In the genomic region with DNA sequence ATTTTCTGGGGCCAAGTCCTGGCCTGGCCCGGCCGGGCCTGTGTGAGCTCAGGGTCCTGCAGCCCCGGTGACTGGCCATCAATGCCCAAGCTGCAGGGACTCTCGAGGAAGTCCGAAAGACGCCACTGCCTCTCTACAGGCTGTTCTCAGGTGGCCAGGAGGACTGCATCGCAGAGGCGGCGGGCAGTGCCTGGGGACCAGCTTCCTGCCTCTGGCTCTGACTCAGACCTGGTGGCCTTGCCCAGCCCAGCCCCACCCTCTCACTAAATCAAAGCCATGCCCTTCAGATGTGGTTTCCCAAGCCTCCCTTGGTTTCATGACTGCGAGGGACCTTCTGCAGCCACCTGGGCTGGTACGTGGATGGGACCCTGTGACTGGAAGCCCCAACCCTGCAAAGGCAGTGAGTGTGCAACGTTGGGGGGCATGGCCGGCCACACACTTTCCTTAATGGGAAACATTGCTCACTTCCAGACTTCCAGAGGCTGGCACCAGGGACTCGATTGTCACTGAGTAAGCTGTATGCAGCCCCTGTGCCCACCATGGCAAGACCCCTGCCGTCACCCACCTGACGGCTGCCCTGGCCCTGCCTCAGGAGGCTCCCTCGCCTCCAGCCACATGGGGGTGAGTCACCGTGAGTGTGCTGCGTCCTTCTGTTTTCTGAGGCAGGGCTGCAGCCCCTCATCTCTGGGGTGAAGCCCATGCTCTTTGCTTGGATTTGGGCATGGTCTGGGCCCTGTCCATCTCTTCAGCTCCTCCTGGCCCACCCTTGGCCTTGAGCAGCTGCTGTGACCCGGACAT, we compare ENCODE assay signal across 31 cellular contexts. TPM values are rescaled to one million over a fixed set of nuclear protein-coding genes. Genes with fewer than 3 reads are reported as not detected.
DNase-seq lines count a peak whose midpoint lies in the region; ATAC-seq, FAIRE-seq and TF ChIP-seq lines count a peak whose summit lies in the region.
"Had no signal": no experiment of that assay in that cellular context is flagged by ENCODE, and none has a peak within 500 bp of the region (broad histone marks: within the 10 kb centered on the region; RNA-seq: fewer than 3 reads in every experiment).

No MANE protein-coding gene starts in this region.

- no peak overlapping the region for H3K4ac ChIP-seq in mesenchymal stem cell (ENCODE audit: low read depth in 1 of 2, low read length in 2 of 2)

- intact Hi-C loops in Calu3 (cut with micrococcal nuclease; ENCODE audit: unreplicated experiment) = no loop called here

- H3K9ac ChIP-seq in mesenchymal stem cell (ENCODE audit: low read length) = no peak overlapping the region
- H3K9ac ChIP-seq: neural progenitor cell had no signal

- no peak for FAIRE-seq in D721Med (lab: Jason Lieb, UNC)
- FAIRE-seq: GM12878 had no signal

- peaks cover 23% of the 10 kb centered on the region for H3K4me1 Mint-ChIP-seq in Calu3 (ENCODE audit: low read depth, unreplicated experiment)
- H3K4me1 Mint-ChIP-seq: activated CD4-positive, alpha-beta T cell treated with anti-CD3 and anti-CD28 coated beads, Interleukin-2, amount 10 ng/mL, durations not matched to agents 24 days and 14 days; activated CD8-positive, alpha-beta memory T cell treated with anti-CD3 and anti-CD28 coated beads, Interleukin-2, amount 10 ng/mL, durations not matched to agents 7 days and 5 days; activated naive CD4-positive, alpha-beta T cell treated with anti-CD3 and anti-CD28 coated beads, Interleukin-2, amount 10 ng/mL, durations not matched to agents 7 days and 5 days; stimulated activated memory B cell treated with anti-CD40 and anti-IgM and Interleukin-4, amounts not matched to agents 10 μg/mL and 1 μg/mL and 100 μg/mL, for 72 hours had no signal

- H3K27ac ChIP-seq in RWPE2 (ENCODE audit: poor library complexity, severe bottlenecking) = no peak overlapping the region
- no peak overlapping the region for H3K27ac ChIP-seq in osteoblast (ENCODE audit: low read depth, low read length)
- H3K27ac ChIP-seq in mesenchymal stem cell (ENCODE audit: low read length, poor library complexity, severe bottlenecking) = no peak overlapping the region
- H3K27ac ChIP-seq: foreskin keratinocyte, neural progenitor cell, SJSA1, testis, VCaP had no signal

- H3K79me2 ChIP-seq in osteoblast (ENCODE audit: insufficient read depth, low read length) = no peaks in the 10 kb centered on the region

- H3K18ac ChIP-seq in mesenchymal stem cell (ENCODE audit: low read depth in 1 of 2, low read length in 2 of 2) = no peak overlapping the region

- no peaks in the 10 kb centered on the region for H3K36me3 ChIP-seq in RWPE2 (ENCODE audit: low read depth)
- no peaks in the 10 kb centered on the region for H3K36me3 ChIP-seq in osteoblast (ENCODE audit: insufficient read depth, low read length)
- no peaks in the 10 kb centered on the region for H3K36me3 ChIP-seq in mesenchymal stem cell (ENCODE audit: control insufficient read depth in 1 of 2, insufficient read depth in 2 of 2, low read depth in 1 of 2, low read length in 2 of 2)
- H3K36me3 ChIP-seq: neural progenitor cell, SJSA1 had no signal

- WGBS in mesenchymal stem cell = 81% methylated on average over 20 of the region's 20 CpGs

- peaks cover 36% of the 10 kb centered on the region for H3K27me3 Mint-ChIP-seq in Calu3 (ENCODE audit: unreplicated experiment)

- no peak overlapping the region for H3K4me3 Mint-ChIP-seq in Calu3 (ENCODE audit: low read depth, unreplicated experiment)
- H3K4me3 Mint-ChIP-seq: activated CD4-positive, alpha-beta T cell treated with anti-CD3 and anti-CD28 coated beads, Interleukin-2, amount 10 ng/mL, durations not matched to agents 24 days and 14 days; activated CD8-positive, alpha-beta memory T cell treated with anti-CD3 and anti-CD28 coated beads, Interleukin-2, amount 10 ng/mL, durations not matched to agents 7 days and 5 days; activated naive CD4-positive, alpha-beta T cell treated with anti-CD3 and anti-CD28 coated beads, Interleukin-2, amount 10 ng/mL, durations not matched to agents 7 days and 5 days; CD4-positive, alpha-beta T cell; stimulated activated memory B cell treated with anti-CD40 and anti-IgM and Interleukin-4, amounts not matched to agents 10 μg/mL and 1 μg/mL and 100 μg/mL, for 72 hours; T-helper 1 cell treated with Interleukin-12 subunit alpha and Interleukin-12 subunit beta and Interleukin-4 antibody, amounts not matched to agents 30 μg/mL and 1 μg/mL, for 36 hours had no signal

- CTCF ChIA-PET in Calu3 (lab: Charles Lee) = interaction anchor here (1.0 to 1.5 kb wide), 2 partner anchors 12 to 67 kb away, joined by 3 to 4 read pairs; no protein-coding TSS in a partner anchor

- H3K9me3 ChIP-seq in RWPE2 (ENCODE audit: severe bottlenecking) (no peaks in the 10 kb centered on the region), osteoblast (ENCODE audit: low read depth, low read length) (no peaks in the 10 kb centered on the region), mesenchymal stem cell (ENCODE audit: control insufficient read depth, low read length) (peaks cover 3% of the 10 kb centered on the region)
- H3K9me3 ChIP-seq: testis had no signal

- peak; percentile 85 for DNase-seq in Calu3
- peak; percentile 72 for DNase-seq in HT1080 (ENCODE audit: low read depth)
- DNase-seq in RWPE2 (ENCODE audit: low spot score) = no peak
- DNase-seq in osteoblast (ENCODE audit: insufficient read length, low spot score, missing footprints) = peak; percentile 82
- no peak for DNase-seq in medulla oblongata (ENCODE audit: extremely low spot score)
- no peak for DNase-seq in D721Med (ENCODE audit: insufficient read length, low spot score)
- DNase-seq in mesenchymal stem cell = no peak
- DNase-seq: activated CD4-positive, alpha-beta T cell treated with anti-CD3 and anti-CD28 coated beads, Interleukin-2, amount 10 ng/mL, durations not matched to agents 24 days and 14 days; activated CD8-positive, alpha-beta memory T cell treated with anti-CD3 and anti-CD28 coated beads, Interleukin-2, amount 10 ng/mL, durations not matched to agents 7 days and 5 days; activated naive CD4-positive, alpha-beta T cell treated with anti-CD3 and anti-CD28 coated beads, Interleukin-2, amount 10 ng/mL, durations not matched to agents 7 days and 5 days; CD4-positive, alpha-beta T cell; DMS53; effector CD4-positive, alpha-beta T cell; erythroblast; foreskin keratinocyte; KG1; NCI-H1694 treated with DMSO at 0.1 percent for 48 hours; NCI-H774; stimulated activated CD4-positive, alpha-beta T cell treated with anti-CD3 and anti-CD28 coated beads, Interleukin-2, amount 100 ng/mL, for 24 hours; testis had no signal

- H3K4me3 ChIP-seq in RWPE2 (ENCODE audit: severe bottlenecking) = no peak overlapping the region
- H3K4me3 ChIP-seq in osteoblast (ENCODE audit: insufficient read depth, low read length) = no peak overlapping the region
- H3K4me3 ChIP-seq in mesenchymal stem cell (ENCODE audit: insufficient read depth in 1 of 2, low read depth in 1 of 2, low read length in 2 of 2) = no peak overlapping the region
- H3K4me3 ChIP-seq: GM12878, neural progenitor cell, SJSA1, testis had no signal

- no peaks in the 10 kb centered on the region for H4K20me1 ChIP-seq in osteoblast (ENCODE audit: insufficient read depth, low read length)

- peaks cover 3% of the 10 kb centered on the region for H3K4me1 ChIP-seq in RWPE2 (ENCODE audit: insufficient read depth, poor library complexity, severe bottlenecking)
- no peaks in the 10 kb centered on the region for H3K4me1 ChIP-seq in osteoblast (ENCODE audit: insufficient read depth, low read length)
- H3K4me1 ChIP-seq in mesenchymal stem cell (ENCODE audit: control insufficient read depth, insufficient read depth, low read depth, low read length) = no peaks in the 10 kb centered on the region
- H3K4me1 ChIP-seq: foreskin keratinocyte, testis had no signal

- H2BK12ac ChIP-seq in mesenchymal stem cell (ENCODE audit: low read length in 2 of 2) = no peak overlapping the region

- H3K9me3 Mint-ChIP-seq in Calu3 (ENCODE audit: low read depth, unreplicated experiment) = no peaks in the 10 kb centered on the region
- H3K9me3 Mint-ChIP-seq: activated CD4-positive, alpha-beta T cell treated with anti-CD3 and anti-CD28 coated beads, Interleukin-2, amount 10 ng/mL, durations not matched to agents 24 days and 14 days; activated naive CD4-positive, alpha-beta T cell treated with anti-CD3 and anti-CD28 coated beads, Interleukin-2, amount 10 ng/mL, durations not matched to agents 7 days and 5 days; CD4-positive, alpha-beta T cell; stimulated activated memory B cell treated with anti-CD40 and anti-IgM and Interleukin-4, amounts not matched to agents 10 μg/mL and 1 μg/mL and 100 μg/mL, for 72 hours; T-helper 1 cell treated with Interleukin-12 subunit alpha and Interleukin-12 subunit beta and Interleukin-4 antibody, amounts not matched to agents 30 μg/mL and 1 μg/mL, for 36 hours had no signal

- no peak for TF ChIP-seq CTCF in Calu3 (IDR thresholded peaks at IDR 0.05; ENCODE audit: unreplicated experiment)
- no peak for TF ChIP-seq CTCF in RWPE2 (IDR thresholded peaks at IDR 0.05; ENCODE audit: poor library complexity, severe bottlenecking)
- TF ChIP-seq CTCF in osteoblast (IDR thresholded peaks at IDR 0.05; ENCODE audit: extremely low read depth, low read depth, low read length) = no peak
- no peak for TF ChIP-seq CTCF in D721Med (IDR thresholded peaks at IDR 0.05; ENCODE audit: insufficient read depth, missing control alignments)

- no peak overlapping the region for H3K14ac ChIP-seq in mesenchymal stem cell (ENCODE audit: low read length in 2 of 2)

- H4K91ac ChIP-seq in mesenchymal stem cell (ENCODE audit: low read length) = no peak overlapping the region

- no peaks in the 10 kb centered on the region for H3K36me3 Mint-ChIP-seq in Calu3 (ENCODE audit: insufficient read depth, unreplicated experiment)
- H3K36me3 Mint-ChIP-seq: activated CD8-positive, alpha-beta memory T cell treated with anti-CD3 and anti-CD28 coated beads, Interleukin-2, amount 10 ng/mL, durations not matched to agents 7 days and 5 days; activated naive CD4-positive, alpha-beta T cell treated with anti-CD3 and anti-CD28 coated beads, Interleukin-2, amount 10 ng/mL, durations not matched to agents 7 days and 5 days; neural progenitor cell; stimulated activated memory B cell treated with anti-CD40 and anti-IgM and Interleukin-4, amounts not matched to agents 10 μg/mL and 1 μg/mL and 100 μg/mL, for 72 hours had no signal

- H3K27ac Mint-ChIP-seq in Calu3 (ENCODE audit: unreplicated experiment) = no peak overlapping the region
- H3K27ac Mint-ChIP-seq: activated CD4-positive, alpha-beta T cell treated with anti-CD3 and anti-CD28 coated beads, Interleukin-2, amount 10 ng/mL, durations not matched to agents 24 days and 14 days; activated CD8-positive, alpha-beta memory T cell treated with anti-CD3 and anti-CD28 coated beads, Interleukin-2, amount 10 ng/mL, durations not matched to agents 7 days and 5 days; activated naive CD4-positive, alpha-beta T cell treated with anti-CD3 and anti-CD28 coated beads, Interleukin-2, amount 10 ng/mL, durations not matched to agents 7 days and 5 days; CD4-positive, alpha-beta T cell; stimulated activated memory B cell treated with anti-CD40 and anti-IgM and Interleukin-4, amounts not matched to agents 10 μg/mL and 1 μg/mL and 100 μg/mL, for 72 hours; T-helper 1 cell treated with Interleukin-12 subunit alpha and Interleukin-12 subunit beta and Interleukin-4 antibody, amounts not matched to agents 30 μg/mL and 1 μg/mL, for 36 hours had no signal

- H2AFZ ChIP-seq in osteoblast (ENCODE audit: low read length) (no peak overlapping the region), mesenchymal stem cell (ENCODE audit: low read depth, low read length) (no peak overlapping the region)
- H2AFZ ChIP-seq: neural progenitor cell had no signal

- no peak overlapping the region for H3K23ac ChIP-seq in mesenchymal stem cell (ENCODE audit: low read length in 2 of 2)

- no peak overlapping the region for H2BK120ac ChIP-seq in mesenchymal stem cell (ENCODE audit: low read depth, low read length)

- H2BK5ac ChIP-seq in mesenchymal stem cell (ENCODE audit: low read depth, low read length, poor library complexity, severe bottlenecking) = no peak overlapping the region

- no peak overlapping the region for H2BK15ac ChIP-seq in mesenchymal stem cell (ENCODE audit: low read depth, poor library complexity, severe bottlenecking)

- no peaks in the 10 kb centered on the region for H3K79me1 ChIP-seq in mesenchymal stem cell (replicated peaks; ENCODE audit: low read length, poor library complexity, severe bottlenecking)

- no peak overlapping the region for H3K4me2 ChIP-seq in osteoblast (ENCODE audit: insufficient read depth, low read length)
- no peak overlapping the region for H3K4me2 ChIP-seq in mesenchymal stem cell (ENCODE audit: low read length, poor library complexity, severe bottlenecking)
- H3K4me2 ChIP-seq: neural progenitor cell had no signal

- peaks cover 19% of the 10 kb centered on the region for H3K27me3 ChIP-seq in RWPE2 (ENCODE audit: insufficient read depth, poor library complexity, severe bottlenecking)
- peaks cover 51% of the 10 kb centered on the region for H3K27me3 ChIP-seq in osteoblast (ENCODE audit: insufficient read depth, low read length)
- peaks cover 66 to 68% of the 10 kb centered on the region in 2 experiments for H3K27me3 ChIP-seq in mesenchymal stem cell (ENCODE audit: control insufficient read depth in 1 of 2, insufficient read depth in 1 of 2, low read length in 2 of 2)
- H3K27me3 ChIP-seq: testis had no signal

- ATAC-seq in RWPE2 (ENCODE audit: low read depth) (peak; percentile 72), HG02885 (IDR thresholded peaks at IDR 0.05; ENCODE audit: poor library complexity, unreplicated experiment) (no peak)
- ATAC-seq: activated CD8-positive, alpha-beta memory T cell treated with anti-CD3 and anti-CD28 coated beads, Interleukin-2, amount 10 ng/mL, durations not matched to agents 7 days and 5 days; foreskin keratinocyte; GM12878; stimulated activated memory B cell treated with anti-CD40 and anti-IgM and Interleukin-4, amounts not matched to agents 10 μg/mL and 1 μg/mL and 100 μg/mL, for 72 hours had no signal

- no TSS peak for BruUV-seq in Calu3 (replicated peaks; lab: Mats Ljungman, UMichigan)

- no peak overlapping the region for H2AK5ac ChIP-seq in mesenchymal stem cell (ENCODE audit: low read length, severe bottlenecking)

- no peak overlapping the region for H4K8ac ChIP-seq in mesenchymal stem cell (ENCODE audit: low read length)

RNA-seq across cellular contexts. Expression of gene FGF3, which starts 6.0 kb away (rescaled TPM):
- total RNA-seq in Calu3 (2022) (not detected in 2 replicates), osteoblast (not detected in 2 replicates)
- not detected in 2 replicates for total RNA-seq in HT1080 (2014; rRNA removed; shearing (Covaris generic))
- polyA plus RNA-seq in HT1080 (2015; cell fraction: cytosol; rRNA removed) = not detected in 2 replicates
- polyA plus RNA-seq in HT1080 (2015; cell fraction: nucleus; rRNA removed) = not detected in 2 replicates
- not detected for polyA plus RNA-seq in mesenchymal stem cell (2013, experiment 1 of 2)
- polyA plus RNA-seq in mesenchymal stem cell (2013, experiment 2 of 2) = not detected
- total RNA-seq: activated CD4-positive, alpha-beta T cell treated with anti-CD3 and anti-CD28 coated beads, Interleukin-2, amount 10 ng/mL, durations not matched to agents 24 days and 14 days; activated CD8-positive, alpha-beta memory T cell treated with anti-CD3 and anti-CD28 coated beads, Interleukin-2, amount 10 ng/mL, durations not matched to agents 7 days and 5 days; CD4-positive, alpha-beta T cell; foreskin keratinocyte; GM12878; lower leg skin; mucosa of gallbladder; pulmonary artery endothelial cell; SJSA1; skeletal muscle tissue had no signal
- polyA plus RNA-seq: foreskin keratinocyte, GM12878 had no signal

RNA-seq across cellular contexts. Expression of gene FGF4, which starts 50.1 kb away (rescaled TPM):
- total RNA-seq in Calu3 (2022) = not detected in 2 replicates
- not detected in 2 replicates for total RNA-seq in HT1080 (2014; rRNA removed; shearing (Covaris generic))
- not detected in 2 replicates for polyA plus RNA-seq in HT1080 (2015; cell fraction: cytosol; rRNA removed)
- polyA plus RNA-seq in HT1080 (2015; cell fraction: nucleus; rRNA removed) = not detected in 2 replicates
- total RNA-seq in osteoblast = not detected in 2 replicates
- not detected for polyA plus RNA-seq in mesenchymal stem cell (2013, experiment 1 of 2)
- polyA plus RNA-seq in mesenchymal stem cell (2013, experiment 2 of 2) = not detected
- total RNA-seq: activated CD4-positive, alpha-beta T cell treated with anti-CD3 and anti-CD28 coated beads, Interleukin-2, amount 10 ng/mL, durations not matched to agents 24 days and 14 days; activated CD8-positive, alpha-beta memory T cell treated with anti-CD3 and anti-CD28 coated beads, Interleukin-2, amount 10 ng/mL, durations not matched to agents 7 days and 5 days; CD4-positive, alpha-beta T cell; foreskin keratinocyte; GM12878; lower leg skin; mucosa of gallbladder; pulmonary artery endothelial cell; SJSA1 had no signal
- polyA plus RNA-seq: foreskin keratinocyte, GM12878 had no signal

Comparison
In these comparisons a context has a peak if more than half of its experiments do, and no peak if none do; other contexts are left out.
1. DNase-seq: peak in Calu3 (single experiment), HT1080 (single experiment) and osteoblast (single experiment); none in RWPE2 (single experiment), medulla oblongata (single experiment), D721Med (single experiment) and mesenchymal stem cell (single experiment).